ENCODE assay signal across 11 cellular contexts in genomic region chr9:133533878-133534277, GRCh38. TPM values are rescaled to one million over a fixed set of nuclear protein-coding genes. Genes with fewer than 3 reads are reported as not detected.
DNase-seq lines count a peak whose midpoint lies in the region; TF ChIP-seq lines count a peak whose summit lies in the region.
"Had no signal": no experiment of that assay in that cellular context is flagged by ENCODE, and none has a peak within 500 bp of the region (broad histone marks: within the 10 kb centered on the region; RNA-seq: fewer than 3 reads in every experiment).

No MANE protein-coding gene starts in this region.

- no peaks in the 10 kb centered on the region for H3K36me3 Mint-ChIP-seq in activated CD4-positive, alpha-beta T cell treated with anti-CD3 and anti-CD28 coated beads, Interleukin-2, amount 10 ng/mL, durations not matched to agents 24 days and 14 days (ENCODE audit: low read depth)
- no peaks in the 10 kb centered on the region for H3K36me3 Mint-ChIP-seq in CD14-positive monocyte

- no peaks in the 10 kb centered on the region for H3K36me3 ChIP-seq in mesenchymal stem cell (ENCODE audit: control insufficient read depth in 1 of 2, insufficient read depth in 2 of 2, low read depth in 1 of 2, low read length in 2 of 2)
- no peaks in the 10 kb centered on the region for H3K36me3 ChIP-seq in testis (ENCODE audit: low read depth, missing control alignments)
- H3K36me3 ChIP-seq in tibial artery, result no peaks in the 10 kb centered on the region

- H3K27ac ChIP-seq in dorsolateral prefrontal cortex, result peak overlapping the region; percentile 2 to 91 (median 83)
- no peak overlapping the region for H3K27ac ChIP-seq in mesenchymal stem cell (ENCODE audit: low read length, poor library complexity, severe bottlenecking)
- peak overlapping the region; percentile 26 to 53 for H3K27ac ChIP-seq in testis
- H3K27ac ChIP-seq in tibial artery, result no peak overlapping the region

- peaks cover 18% of the 10 kb centered on the region for H3K27me3 Mint-ChIP-seq in activated CD4-positive, alpha-beta T cell treated with anti-CD3 and anti-CD28 coated beads, Interleukin-2, amount 10 ng/mL, durations not matched to agents 24 days and 14 days
- H3K27me3 Mint-ChIP-seq in CD14-positive monocyte (ENCODE audit: low read depth in 3 of 3), result peaks cover 33 to 64% (median 41%) of the 10 kb centered on the region in 3 donors

- peak overlapping the region; percentile 67 for H4K8ac ChIP-seq in mesenchymal stem cell (ENCODE audit: low read length)

- peak overlapping the region; percentile 59 for H3K9ac ChIP-seq in mesenchymal stem cell (ENCODE audit: low read length)

- no peaks in the 10 kb centered on the region for H3K9me3 Mint-ChIP-seq in activated CD4-positive, alpha-beta T cell treated with anti-CD3 and anti-CD28 coated beads, Interleukin-2, amount 10 ng/mL, durations not matched to agents 24 days and 14 days
- peaks cover 0 to 2% (median 0%) of the 10 kb centered on the region in 7 donors for H3K9me3 Mint-ChIP-seq in CD14-positive monocyte

- H3K27me3 ChIP-seq in dorsolateral prefrontal cortex, result no peaks in the 10 kb centered on the region
- H3K27me3 ChIP-seq in mesenchymal stem cell (ENCODE audit: control insufficient read depth in 1 of 2, insufficient read depth in 1 of 2, low read length in 2 of 2), result peaks cover 67 to 87% of the 10 kb centered on the region in 2 experiments
- no peaks in the 10 kb centered on the region for H3K27me3 ChIP-seq in testis
- H3K27me3 ChIP-seq in tibial artery, result peaks cover 0 to 89% of the 10 kb centered on the region in 2 donors

- peak; percentile 24 for DNase-seq in DMS79 treated with DMSO at 0.1 percent for 48 hours (lab: John Stamatoyannopoulos, UW)
- DNase-seq in DMS79 (lab: John Stamatoyannopoulos, UW), result no peak
- DNase-seq in dorsolateral prefrontal cortex, result peak in 2 of 10 donors; percentile 40 to 49
- peak; percentile 16 for DNase-seq in mesenchymal stem cell
- DNase-seq in testis, result no peak
- DNase-seq in tibial artery, result no peak
- DNase-seq in activated CD4-positive, alpha-beta T cell treated with anti-CD3 and anti-CD28 coated beads, Interleukin-2, amount 10 ng/mL, durations not matched to agents 24 days and 14 days, result no peak
- DNase-seq in CD14-positive monocyte (ENCODE audit: low spot score), result no peak

- H3K9me3 ChIP-seq in mesenchymal stem cell (ENCODE audit: control insufficient read depth, low read length) (no peaks in the 10 kb centered on the region), testis (no peaks in the 10 kb centered on the region), tibial artery (no peaks in the 10 kb centered on the region)

- H3K4me2 ChIP-seq in mesenchymal stem cell (ENCODE audit: low read length, poor library complexity, severe bottlenecking), result no peak overlapping the region

- H2BK120ac ChIP-seq in mesenchymal stem cell (ENCODE audit: low read depth, low read length), result peak overlapping the region; percentile 19

- no peak overlapping the region for H2BK15ac ChIP-seq in mesenchymal stem cell (ENCODE audit: low read depth, poor library complexity, severe bottlenecking)

- H3K4me1 Mint-ChIP-seq in activated CD4-positive, alpha-beta T cell treated with anti-CD3 and anti-CD28 coated beads, Interleukin-2, amount 10 ng/mL, durations not matched to agents 24 days and 14 days, result no peaks in the 10 kb centered on the region
- peaks cover 6% of the 10 kb centered on the region for H3K4me1 Mint-ChIP-seq in CD14-positive monocyte

- TF ChIP-seq CTCF in dorsolateral prefrontal cortex (IDR thresholded peaks at IDR 0.05 in 54 of 56, conservative IDR thresholded peaks at IDR 0.05 in 2 of 56; ENCODE audit: low read depth in 1 of 56, partially characterized antibody in 56 of 56) (no peak), testis (IDR thresholded peaks at IDR 0.05) (no peak), tibial artery (IDR thresholded peaks at IDR 0.05) (no peak), CD14-positive monocyte (IDR thresholded peaks at IDR 0.05) (no peak)

- H4K91ac ChIP-seq in mesenchymal stem cell (ENCODE audit: low read length), result peak overlapping the region; percentile 43

- H3K23ac ChIP-seq in mesenchymal stem cell (ENCODE audit: low read length in 2 of 2), result no peak overlapping the region

- H2BK5ac ChIP-seq in mesenchymal stem cell (ENCODE audit: low read depth, low read length, poor library complexity, severe bottlenecking), result no peak overlapping the region

- H3K4ac ChIP-seq in mesenchymal stem cell (ENCODE audit: low read depth in 1 of 2, low read length in 2 of 2), result no peak overlapping the region

- no peak overlapping the region for H2AFZ ChIP-seq in mesenchymal stem cell (ENCODE audit: low read depth, low read length)

- peaks cover 18% of the 10 kb centered on the region for H3K4me1 ChIP-seq in mesenchymal stem cell (ENCODE audit: control insufficient read depth, insufficient read depth, low read depth, low read length)
- H3K4me1 ChIP-seq in testis, result peaks cover 38% of the 10 kb centered on the region
- peaks cover 0 to 22% (median 15%) of the 10 kb centered on the region in 4 donors for H3K4me1 ChIP-seq in tibial artery

- H2AK5ac ChIP-seq in mesenchymal stem cell (ENCODE audit: low read length, severe bottlenecking), result no peak overlapping the region

- H2BK12ac ChIP-seq in mesenchymal stem cell (ENCODE audit: low read length in 2 of 2), result no peak overlapping the region

- H3K4me3 Mint-ChIP-seq in activated CD4-positive, alpha-beta T cell treated with anti-CD3 and anti-CD28 coated beads, Interleukin-2, amount 10 ng/mL, durations not matched to agents 24 days and 14 days, result no peak overlapping the region
- peak overlapping the region in 1 of 2 donors; percentile 73 for H3K4me3 Mint-ChIP-seq in CD14-positive monocyte

- no peak overlapping the region for H3K27ac Mint-ChIP-seq in activated CD4-positive, alpha-beta T cell treated with anti-CD3 and anti-CD28 coated beads, Interleukin-2, amount 10 ng/mL, durations not matched to agents 24 days and 14 days
- H3K27ac Mint-ChIP-seq in CD14-positive monocyte, result no peak overlapping the region

- no peak overlapping the region for H3K18ac ChIP-seq in mesenchymal stem cell (ENCODE audit: low read depth in 1 of 2, low read length in 2 of 2)

- H3K14ac ChIP-seq in mesenchymal stem cell (ENCODE audit: low read length in 2 of 2), result peak overlapping the region in 1 of 2 experiments; percentile 22

- no peak for TF ChIP-seq POLR2A in testis (IDR thresholded peaks at IDR 0.05)

- intact Hi-C loops in dorsolateral prefrontal cortex (cut with DNase I), result loop anchor here (2.0 to 10.0 kb wide), 5 partner anchors 25 to 461 kb away; partner anchors contain the start of gene VAV2 (in 1 of the 2)
- intact Hi-C loops in testis (cut with DNase I; ENCODE audit: low total_unique reads), result loop anchor here (10.0 kb wide), 1 partner anchor 201 kb away; the partner anchor contains the start of gene SARDH
- intact Hi-C loops in tibial artery (cut with DNase I; ENCODE audit: low total_unique reads), result loop anchor here (1.0 kb wide), 1 partner anchor 206 kb away; no protein-coding TSS in a partner anchor
- intact Hi-C loops in activated CD4-positive, alpha-beta T cell treated with anti-CD3 and anti-CD28 coated beads, Interleukin-2, amount 10 ng/mL, durations not matched to agents 24 days and 14 days (cut with micrococcal nuclease), result loop anchor here (1.0 kb wide), 1 partner anchor 192 kb away; no protein-coding TSS in a partner anchor
- intact Hi-C loops in CD14-positive monocyte (cut with micrococcal nuclease), result no loop called here

- H3K4me3 ChIP-seq in dorsolateral prefrontal cortex (peak overlapping the region; percentile 35 to 77 (median 63)), mesenchymal stem cell (ENCODE audit: insufficient read depth in 1 of 2, low read depth in 1 of 2, low read length in 2 of 2) (peak overlapping the region in 1 of 2 experiments; percentile 9), testis (peak overlapping the region; percentile 31 to 55), tibial artery (peak overlapping the region in 1 of 2 donors; percentile 32)

- WGBS in mesenchymal stem cell, result 52% methylated on average over 11 of the region's 11 CpGs
- WGBS in testis, 2 donors, result 7 to 9% methylated on average over 10 of the region's 11 CpGs

- H3K79me1 ChIP-seq in mesenchymal stem cell (replicated peaks; ENCODE audit: low read length, poor library complexity, severe bottlenecking), result no peaks in the 10 kb centered on the region

RNA-seq across cellular contexts. Expression of gene ADAMTSL2, which starts 0.6 kb away (rescaled TPM):
- total RNA-seq in dorsolateral prefrontal cortex (10 to 100 TPM in 118 of 120 experiments, 1 to 10 TPM in 2; 9.6 to 24.0 (median 15.4) TPM), testis (10 to 100 TPM in 1 of 2 donors, 1 to 10 TPM in 1; 9.4 to 11.1 TPM)
- 0.22 TPM for polyA plus RNA-seq in mesenchymal stem cell (2013, experiment 1 of 2)
- 0.21 TPM for polyA plus RNA-seq in mesenchymal stem cell (2013, experiment 2 of 2)
- polyA plus RNA-seq in testis (ENCODE audit: insufficient read depth, low read depth, low replicate concordance) (3.8 TPM), CD14-positive monocyte (not detected)
- not detected in 2 replicates for total RNA-seq in activated CD4-positive, alpha-beta T cell treated with anti-CD3 and anti-CD28 coated beads, Interleukin-2, amount 10 ng/mL, durations not matched to agents 24 days and 14 days
- total RNA-seq: glomerular endothelial cell had no signal

RNA-seq across cellular contexts. Expression of gene MYMK, which starts 9.1 kb away (rescaled TPM):
- 1 to 10 TPM in 5 of 120 experiments, under 1 TPM in 14, not detected in 101; 0.39 to 3.1 (median 0.75) TPM for total RNA-seq in dorsolateral prefrontal cortex
- polyA plus RNA-seq in mesenchymal stem cell (2013, experiment 1 of 2), result not detected
- polyA plus RNA-seq in mesenchymal stem cell (2013, experiment 2 of 2), result not detected
- not detected for total RNA-seq in testis
- polyA plus RNA-seq in testis (ENCODE audit: insufficient read depth, low read depth, low replicate concordance), result 0.87 TPM
- total RNA-seq in activated CD4-positive, alpha-beta T cell treated with anti-CD3 and anti-CD28 coated beads, Interleukin-2, amount 10 ng/mL, durations not matched to agents 24 days and 14 days, result not detected in 2 replicates
- polyA plus RNA-seq in CD14-positive monocyte, result not detected
- total RNA-seq: activated CD8-positive, alpha-beta memory T cell treated with anti-CD3 and anti-CD28 coated beads for 36 hours; glomerular endothelial cell; occipital lobe had no signal

RNA-seq across cellular contexts. Expression of gene SLC2A6, which starts 55.0 kb away (rescaled TPM):
- 10 to 100 TPM; 14.8 to 39.2 (median 25.7) TPM for total RNA-seq in dorsolateral prefrontal cortex
- 29.4 TPM for polyA plus RNA-seq in mesenchymal stem cell (2013, experiment 1 of 2)
- polyA plus RNA-seq in mesenchymal stem cell (2013, experiment 2 of 2), result 28.2 TPM
- 1 to 10 TPM; 2.6 to 3.5 TPM for total RNA-seq in testis
- 2.9 TPM for polyA plus RNA-seq in testis (ENCODE audit: insufficient read depth, low read depth, low replicate concordance)
- total RNA-seq in activated CD4-positive, alpha-beta T cell treated with anti-CD3 and anti-CD28 coated beads, Interleukin-2, amount 10 ng/mL, durations not matched to agents 24 days and 14 days, result 3.2 and 4.0 TPM in 2 replicates
- 10 to 100 TPM; 43.2 to 60.4 TPM for polyA plus RNA-seq in CD14-positive monocyte

Comparison
In these comparisons a context has a peak if more than half of its experiments do, and no peak if none do; other contexts are left out.
1. DNase-seq: peak in DMS79 treated with DMSO at 0.1 percent for 48 hours (single experiment) and mesenchymal stem cell (single experiment); none in DMS79 (single experiment), testis (single experiment), tibial artery (0 of 2), activated CD4-positive, alpha-beta T cell treated with anti-CD3 and anti-CD28 coated beads, Interleukin-2, amount 10 ng/mL, durations not matched to agents 24 days and 14 days (single experiment) and CD14-positive monocyte (single experiment).
2. H3K27ac ChIP-seq: peak in dorsolateral prefrontal cortex (59 of 59) and testis (2 of 2); none in mesenchymal stem cell (single experiment) and tibial artery (0 of 2).
3. RNA of gene ADAMTSL2, which starts 0.6 kb away (total RNA-seq): 9.6 to 24.0 TPM in dorsolateral prefrontal cortex and 9.4 to 11.1 TPM in testis; not detected in activated CD4-positive, alpha-beta T cell treated with anti-CD3 and anti-CD28 coated beads, Interleukin-2, amount 10 ng/mL, durations not matched to agents 24 days and 14 days; every median in the first group is over 10 times any median in the second.
4. intact Hi-C loops: an anchor here in dorsolateral prefrontal cortex (2.0 to 10.0 kb wide), testis (10.0 kb wide), tibial artery (1.0 kb wide) and activated CD4-positive, alpha-beta T cell treated with anti-CD3 and anti-CD28 coated beads, Interleukin-2, amount 10 ng/mL, durations not matched to agents 24 days and 14 days (1.0 kb wide); none called in CD14-positive monocyte.